ENCODE assay signal across 1 cellular context in the genomic region with DNA sequence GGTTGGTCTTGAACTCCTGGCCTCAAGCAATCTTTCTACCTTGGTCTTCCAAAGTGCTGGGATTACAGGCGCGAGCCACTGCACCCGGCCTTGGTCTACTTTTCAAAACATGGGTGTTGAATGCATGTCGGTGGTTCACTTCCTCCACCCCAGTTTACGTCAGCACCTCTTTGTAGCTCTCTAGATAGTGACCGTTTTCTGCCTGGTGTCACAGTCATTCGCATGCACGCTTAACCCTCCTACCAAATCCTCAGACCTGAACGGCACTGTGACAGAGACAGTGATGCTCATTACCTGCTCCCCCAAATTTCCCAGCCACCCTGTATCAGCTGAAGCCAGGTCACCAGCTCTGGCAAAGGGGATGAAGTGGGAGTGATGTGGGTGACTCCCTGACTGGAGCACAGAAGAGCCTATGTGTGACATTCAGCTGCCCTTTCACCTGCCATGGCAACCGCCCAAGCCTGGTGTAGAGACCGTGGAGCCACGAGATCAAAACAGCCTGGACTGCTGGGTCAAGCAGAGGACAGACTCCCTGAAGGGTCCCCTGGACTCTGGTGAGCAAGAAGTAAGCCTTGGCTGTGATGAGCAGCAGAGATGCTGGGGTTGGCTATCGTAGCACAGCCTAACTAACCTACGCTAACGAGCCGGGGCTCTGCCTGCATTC.
TF ChIP-seq lines count a peak whose summit lies in the region.

No MANE protein-coding gene starts in this region.

TF ChIP-seq in HCT116, 20 proteins besides CTCF, POLR2A, EP300 and RAD21:
- TF ChIP-seq EZH2phosphoT487 (IDR thresholded peaks at IDR 0.05; ENCODE audit: borderline replicate concordance), result no peak
- TF ChIP-seq ZFX (IDR thresholded peaks at IDR 0.05), result no peak
- TF ChIP-seq CBX3 (IDR thresholded peaks at IDR 0.05; ENCODE audit: low read depth), result no peak
- no peak for TF ChIP-seq EZH2 (IDR thresholded peaks at IDR 0.05)
